ENCODE assay signal across 2 cellular contexts in genomic region chr12:56804169-56804568, GRCh38.
TF ChIP-seq lines count a peak whose summit lies in the region.

No MANE protein-coding gene starts in this region.

TF ChIP-seq in H1, 55 proteins besides CTCF, POLR2A, EP300 and RAD21:
- TF ChIP-seq SIX5 (IDR thresholded peaks at IDR 0.05; ENCODE audit: low read depth, low read length): no peak
- TF ChIP-seq NRF1 (IDR thresholded peaks at IDR 0.05; ENCODE audit: low read depth, low read length): no peak
- no peak for TF ChIP-seq JUN (IDR thresholded peaks at IDR 0.05; ENCODE audit: low read depth, low read length)
- no peak for TF ChIP-seq ASH2L (IDR thresholded peaks at IDR 0.05; ENCODE audit: low read length)
- TF ChIP-seq SAP30 (IDR thresholded peaks at IDR 0.05; ENCODE audit: insufficient read depth, insufficient replicate concordance, low read length): no peak
- no peak for TF ChIP-seq ATF3 (IDR thresholded peaks at IDR 0.05; ENCODE audit: insufficient read depth, low read depth, low read length)
- no peak for TF ChIP-seq CHD7 (IDR thresholded peaks at IDR 0.05; ENCODE audit: insufficient replicate concordance, low read length)
- TF ChIP-seq SP2 (IDR thresholded peaks at IDR 0.05; ENCODE audit: low read length): no peak
- TF ChIP-seq NANOG (IDR thresholded peaks at IDR 0.05; ENCODE audit: insufficient read depth, low read depth, low read length, poor library complexity, severe bottlenecking): no peak
- no peak for TF ChIP-seq RXRA (IDR thresholded peaks at IDR 0.05; ENCODE audit: insufficient read depth, low read depth, low read length)
- no peak for TF ChIP-seq CHD2 (IDR thresholded peaks at IDR 0.05; ENCODE audit: low read length)
- no peak for TF ChIP-seq SP1 (IDR thresholded peaks at IDR 0.05; ENCODE audit: low read depth, low read length)
- TF ChIP-seq PHF8 (conservative IDR thresholded peaks at IDR 0.05; ENCODE audit: low read depth, low read length): no peak
- TF ChIP-seq KDM1A (IDR thresholded peaks at IDR 0.05; ENCODE audit: borderline replicate concordance, low read length): no peak
- TF ChIP-seq HDAC6 (IDR thresholded peaks at IDR 0.05; ENCODE audit: low read depth, low read length): no peak
- no peak for TF ChIP-seq GABPA (IDR thresholded peaks at IDR 0.05; ENCODE audit: borderline replicate concordance, insufficient read depth, low read length)
- TF ChIP-seq HDAC2 (IDR thresholded peaks at IDR 0.05; ENCODE audit: borderline replicate concordance in 1 of 2, low read depth in 2 of 2, low read length in 2 of 2): no peak

TF ChIP-seq in liver, 16 proteins besides CTCF, POLR2A, EP300 and RAD21:
- no peak for TF ChIP-seq EGR1 (IDR thresholded peaks at IDR 0.05; ENCODE audit: low read depth in 2 of 2)
- no peak for TF ChIP-seq FOXA1 (IDR thresholded peaks at IDR 0.05)
- no peak for TF ChIP-seq SP1 (IDR thresholded peaks at IDR 0.05)
- no peak for TF ChIP-seq GABPA (IDR thresholded peaks at IDR 0.05 in 1 of 2, conservative IDR thresholded peaks at IDR 0.05 in 1 of 2)
- TF ChIP-seq NR2F2 (IDR thresholded peaks at IDR 0.05): no peak
- TF ChIP-seq ATF3 (IDR thresholded peaks at IDR 0.05): no peak
- TF ChIP-seq FOXA2 (IDR thresholded peaks at IDR 0.05): no peak
- no peak for TF ChIP-seq RXRA (IDR thresholded peaks at IDR 0.05)
